21 cellular contexts compared by ENCODE assay signal in the genomic region with DNA sequence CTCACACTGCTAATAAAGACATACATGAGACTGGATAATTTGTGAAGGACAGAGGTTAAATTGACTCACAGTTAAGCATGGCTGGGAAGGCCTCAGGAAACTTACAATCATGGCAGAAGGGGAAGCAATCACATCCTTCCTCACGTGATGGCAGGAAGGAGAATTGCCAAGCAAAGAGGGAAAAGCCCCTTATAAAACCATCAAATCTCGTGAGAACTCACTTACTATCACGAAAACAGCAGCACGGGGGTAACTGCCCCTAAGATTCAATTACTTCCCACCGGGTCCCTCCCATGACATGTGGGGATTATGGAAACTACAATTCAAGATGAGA.
DNase-seq lines count a peak whose midpoint lies in the region; ATAC-seq, FAIRE-seq and TF ChIP-seq lines count a peak whose summit lies in the region.
"Had no signal": no experiment of that assay in that cellular context is flagged by ENCODE, and none has a peak within 500 bp of the region (broad histone marks: within the 10 kb centered on the region; RNA-seq: fewer than 3 reads in every experiment).

No MANE protein-coding gene starts in this region.

- POLR2A ChIA-PET in activated CD4-positive, alpha-beta memory T cell treated with anti-CD3 and anti-CD28 coated beads, Interleukin-2, amount 10 ng/mL, durations not matched to agents 7 days and 5 days (lab: Charles Lee), result interaction anchor here (0.7 to 2.2 kb wide), 6 partner anchors 7 to 77 kb away, joined by 3 to 11 read pairs (median 4); no protein-coding TSS in a partner anchor

- no peak for ATAC-seq in activated T-cell treated with anti-CD3 and anti-CD28 coated beads, Interleukin-2, amount 50 U/mL, for 72 hours (replicated peaks in 1 of 2)
- ATAC-seq in activated T-cell treated with anti-CD3 and anti-CD28 coated beads, Interleukin-2, amount 50 U/mL, for 4 hours, result no peak
- no peak for ATAC-seq in stimulated activated memory B cell treated with anti-CD40 and anti-IgM and Interleukin-4, amounts not matched to agents 10 μg/mL and 1 μg/mL and 100 μg/mL, for 72 hours
- no peak for ATAC-seq in GM21723 (IDR thresholded peaks at IDR 0.05; ENCODE audit: unreplicated experiment)
- ATAC-seq: psoas muscle had no signal

- H3K27me3 Mint-ChIP-seq in activated T-cell treated with anti-CD3 and anti-CD28 coated beads, Interleukin-2, amount 50 U/mL, for 72 hours (ENCODE audit: low read depth), result no peaks in the 10 kb centered on the region
- no peaks in the 10 kb centered on the region for H3K27me3 Mint-ChIP-seq in activated T-cell treated with anti-CD3 and anti-CD28 coated beads, Interleukin-2, amount 50 U/mL, for 4 hours (ENCODE audit: low read depth)
- no peaks in the 10 kb centered on the region for H3K27me3 Mint-ChIP-seq in activated CD4-positive, alpha-beta memory T cell treated with anti-CD3 and anti-CD28 coated beads, Interleukin-2, amount 10 ng/mL, durations not matched to agents 7 days and 5 days
- peaks cover 7% of the 10 kb centered on the region for H3K27me3 Mint-ChIP-seq in endothelial cell (ENCODE audit: unreplicated experiment)
- no peaks in the 10 kb centered on the region for H3K27me3 Mint-ChIP-seq in stimulated activated memory B cell treated with anti-CD40 and anti-IgM and Interleukin-4, amounts not matched to agents 10 μg/mL and 1 μg/mL and 100 μg/mL, for 72 hours
- H3K27me3 Mint-ChIP-seq: naive B cell had no signal

- peaks cover 9 to 30% of the 10 kb centered on the region in 2 donors for H3K36me3 Mint-ChIP-seq in activated T-cell treated with anti-CD3 and anti-CD28 coated beads, Interleukin-2, amount 50 U/mL, for 72 hours (ENCODE audit: insufficient read depth in 2 of 2)
- peaks cover 52% of the 10 kb centered on the region for H3K36me3 Mint-ChIP-seq in activated T-cell treated with anti-CD3 and anti-CD28 coated beads, Interleukin-2, amount 50 U/mL, for 4 hours (ENCODE audit: insufficient read depth)
- H3K36me3 Mint-ChIP-seq in activated CD4-positive, alpha-beta memory T cell treated with anti-CD3 and anti-CD28 coated beads, Interleukin-2, amount 10 ng/mL, durations not matched to agents 7 days and 5 days (ENCODE audit: low read depth), result peaks cover 48% of the 10 kb centered on the region
- peaks cover 50% of the 10 kb centered on the region for H3K36me3 Mint-ChIP-seq in endothelial cell (ENCODE audit: low read depth, unreplicated experiment)
- peaks cover 34% of the 10 kb centered on the region for H3K36me3 Mint-ChIP-seq in stimulated activated memory B cell treated with anti-CD40 and anti-IgM and Interleukin-4, amounts not matched to agents 10 μg/mL and 1 μg/mL and 100 μg/mL, for 72 hours

- no peak for DNase-seq in activated T-cell treated with anti-CD3 and anti-CD28 coated beads, Interleukin-2, amount 50 U/mL, for 72 hours
- no peak for DNase-seq in activated T-cell treated with anti-CD3 and anti-CD28 coated beads, Interleukin-2, amount 50 U/mL, for 4 hours
- no peak for DNase-seq in activated CD4-positive, alpha-beta memory T cell treated with anti-CD3 and anti-CD28 coated beads, Interleukin-2, amount 10 ng/mL, durations not matched to agents 7 days and 5 days
- DNase-seq in endothelial cell (ENCODE audit: low spot score) (no peak), frontal cortex (ENCODE audit: low spot score in 2 of 2) (no peak), putamen (ENCODE audit: low spot score) (no peak)
- DNase-seq: ACHN; brain microvascular endothelial cell; DND-41; HCEC 1CT; hippocampal formation; islet precursor cell; naive B cell; NCI-H1436 treated with DMSO at 0.1 percent for 48 hours; NCI-H526 treated with DMSO at 0.1 percent for 48 hours; psoas muscle; stimulated activated CD4-positive, alpha-beta T cell treated with anti-CD3 and anti-CD28 coated beads, Interleukin-4, amount 100 ng/mL, for 24 hours; SW 1271; uterus had no signal

- TF ChIP-seq CTCF in endothelial cell (IDR thresholded peaks at IDR 0.05; ENCODE audit: unreplicated experiment), result no peak

- H3K4me1 Mint-ChIP-seq in activated T-cell treated with anti-CD3 and anti-CD28 coated beads, Interleukin-2, amount 50 U/mL, for 72 hours (ENCODE audit: low read depth), result peaks cover 100% of the 10 kb centered on the region
- H3K4me1 Mint-ChIP-seq in activated T-cell treated with anti-CD3 and anti-CD28 coated beads, Interleukin-2, amount 50 U/mL, for 4 hours (ENCODE audit: low read depth), result peaks cover 98% of the 10 kb centered on the region
- H3K4me1 Mint-ChIP-seq in activated CD4-positive, alpha-beta memory T cell treated with anti-CD3 and anti-CD28 coated beads, Interleukin-2, amount 10 ng/mL, durations not matched to agents 7 days and 5 days, result peaks cover 99% of the 10 kb centered on the region
- peaks cover 85% of the 10 kb centered on the region for H3K4me1 Mint-ChIP-seq in endothelial cell (ENCODE audit: unreplicated experiment)
- H3K4me1 Mint-ChIP-seq in stimulated activated memory B cell treated with anti-CD40 and anti-IgM and Interleukin-4, amounts not matched to agents 10 μg/mL and 1 μg/mL and 100 μg/mL, for 72 hours, result peaks cover 95% of the 10 kb centered on the region

- FAIRE-seq in frontal cortex (lab: Jason Lieb, UNC), result no peak

- peak overlapping the region; percentile 78 for H3K4me3 Mint-ChIP-seq in activated T-cell treated with anti-CD3 and anti-CD28 coated beads, Interleukin-2, amount 50 U/mL, for 72 hours
- H3K4me3 Mint-ChIP-seq in activated T-cell treated with anti-CD3 and anti-CD28 coated beads, Interleukin-2, amount 50 U/mL, for 4 hours, result no peak overlapping the region
- H3K4me3 Mint-ChIP-seq in activated CD4-positive, alpha-beta memory T cell treated with anti-CD3 and anti-CD28 coated beads, Interleukin-2, amount 10 ng/mL, durations not matched to agents 7 days and 5 days, result no peak overlapping the region
- peak overlapping the region; percentile 19 for H3K4me3 Mint-ChIP-seq in endothelial cell (ENCODE audit: unreplicated experiment)
- no peak overlapping the region for H3K4me3 Mint-ChIP-seq in stimulated activated memory B cell treated with anti-CD40 and anti-IgM and Interleukin-4, amounts not matched to agents 10 μg/mL and 1 μg/mL and 100 μg/mL, for 72 hours
- H3K4me3 Mint-ChIP-seq: naive B cell had no signal

- CTCF ChIA-PET in activated CD4-positive, alpha-beta memory T cell treated with anti-CD3 and anti-CD28 coated beads, Interleukin-2, amount 10 ng/mL, durations not matched to agents 7 days and 5 days (lab: Charles Lee), result interaction anchor here (1.0 to 1.9 kb wide), 3 partner anchors 11 to 277 kb away, joined by 4 to 8 read pairs (median 7); no protein-coding TSS in a partner anchor

- peak overlapping the region; percentile 99 for H3K27ac Mint-ChIP-seq in activated T-cell treated with anti-CD3 and anti-CD28 coated beads, Interleukin-2, amount 50 U/mL, for 72 hours
- H3K27ac Mint-ChIP-seq in activated CD4-positive, alpha-beta memory T cell treated with anti-CD3 and anti-CD28 coated beads, Interleukin-2, amount 10 ng/mL, durations not matched to agents 7 days and 5 days, result peak overlapping the region; percentile 95
- peak overlapping the region; percentile 74 for H3K27ac Mint-ChIP-seq in endothelial cell (ENCODE audit: unreplicated experiment)
- H3K27ac Mint-ChIP-seq in stimulated activated memory B cell treated with anti-CD40 and anti-IgM and Interleukin-4, amounts not matched to agents 10 μg/mL and 1 μg/mL and 100 μg/mL, for 72 hours, result peak overlapping the region; percentile 94

- H3K9me3 Mint-ChIP-seq in activated T-cell treated with anti-CD3 and anti-CD28 coated beads, Interleukin-2, amount 50 U/mL, for 72 hours, result no peaks in the 10 kb centered on the region
- H3K9me3 Mint-ChIP-seq in activated T-cell treated with anti-CD3 and anti-CD28 coated beads, Interleukin-2, amount 50 U/mL, for 4 hours, result peaks cover 9% of the 10 kb centered on the region
- H3K9me3 Mint-ChIP-seq in activated CD4-positive, alpha-beta memory T cell treated with anti-CD3 and anti-CD28 coated beads, Interleukin-2, amount 10 ng/mL, durations not matched to agents 7 days and 5 days, result no peaks in the 10 kb centered on the region
- no peaks in the 10 kb centered on the region for H3K9me3 Mint-ChIP-seq in endothelial cell (ENCODE audit: unreplicated experiment)
- H3K9me3 Mint-ChIP-seq in stimulated activated memory B cell treated with anti-CD40 and anti-IgM and Interleukin-4, amounts not matched to agents 10 μg/mL and 1 μg/mL and 100 μg/mL, for 72 hours, result no peaks in the 10 kb centered on the region

Comparison
In these comparisons a context has a peak if more than half of its experiments do, and no peak if none do; other contexts are left out.
1. H3K4me3 Mint-ChIP-seq: peak in activated T-cell treated with anti-CD3 and anti-CD28 coated beads, Interleukin-2, amount 50 U/mL, for 72 hours (2 of 2) and endothelial cell (single experiment); none in activated T-cell treated with anti-CD3 and anti-CD28 coated beads, Interleukin-2, amount 50 U/mL, for 4 hours (single experiment), activated CD4-positive, alpha-beta memory T cell treated with anti-CD3 and anti-CD28 coated beads, Interleukin-2, amount 10 ng/mL, durations not matched to agents 7 days and 5 days (single experiment) and stimulated activated memory B cell treated with anti-CD40 and anti-IgM and Interleukin-4, amounts not matched to agents 10 μg/mL and 1 μg/mL and 100 μg/mL, for 72 hours (single experiment).
2. Peak in every context shown above with its lines, with median percentiles within 50 percentile points of each other: H3K27ac Mint-ChIP-seq.